ENCODE assay signal across 8 cellular contexts in genomic region chr10:80465839-80466590, GRCh38. TPM values are rescaled to one million over a fixed set of nuclear protein-coding genes. Genes with fewer than 3 reads are reported as not detected.
DNase-seq lines count a peak whose midpoint lies in the region; ATAC-seq, FAIRE-seq and TF ChIP-seq lines count a peak whose summit lies in the region.

No MANE protein-coding gene starts in this region.

- H3K27ac ChIP-seq in HUES64 (ENCODE audit: low read depth, low read length): peak overlapping the region; percentile 90
- peak overlapping the region; percentile 95 for H3K27ac ChIP-seq in angular gyrus (ENCODE audit: low read depth, low read length)
- no peak overlapping the region for H3K27ac ChIP-seq in neural progenitor cell

- H3F3A ChIP-seq in neural progenitor cell (ENCODE audit: low read depth): peaks cover 48% of the 10 kb centered on the region

- H3K9me3 Mint-ChIP-seq in neural progenitor cell: no peaks in the 10 kb centered on the region

- 98% methylated on average over 10 of the region's 10 CpGs for WGBS in HUES64

- peaks cover 66% of the 10 kb centered on the region for H4K20me1 ChIP-seq in neural progenitor cell (ENCODE audit: low read depth)

- H3K4me3 Mint-ChIP-seq in neural progenitor cell: peak overlapping the region; percentile 80

- peak overlapping the region; percentile 91 for H3K4me2 ChIP-seq in neural progenitor cell

- peak overlapping the region; percentile 98 for H3K27ac Mint-ChIP-seq in neural progenitor cell

- H3K27me3 ChIP-seq in HUES64 (ENCODE audit: insufficient read depth, low read length): peaks cover 11% of the 10 kb centered on the region; the same call in 1 of the 2 replicates
- H3K27me3 ChIP-seq in neural progenitor cell: no peaks in the 10 kb centered on the region

- peak overlapping the region; percentile 80; the same call in 1 of the 2 replicates for H3K9ac ChIP-seq in HUES64 (ENCODE audit: low read depth, low read length)
- H3K9ac ChIP-seq in neural progenitor cell: no peak overlapping the region

- peak; percentile 31 for DNase-seq in GM12865 (ENCODE audit: low read depth)
- DNase-seq in neural progenitor cell (ENCODE audit: low spot score): no peak
- no peak for DNase-seq in NCI-H1048 (lab: John Stamatoyannopoulos, UW)
- DNase-seq in NCI-H1105 (lab: John Stamatoyannopoulos, UW): no peak
- DNase-seq in RCC 7860 (ENCODE audit: low spot score): no peak

- no peak for ATAC-seq in HG03439 (IDR thresholded peaks at IDR 0.05; ENCODE audit: unreplicated experiment)

- H3K9me3 ChIP-seq in HUES64 (ENCODE audit: insufficient read depth, low read depth, low read length): no peaks in the 10 kb centered on the region
- H3K9me3 ChIP-seq in neural progenitor cell (ENCODE audit: low read depth): no peaks in the 10 kb centered on the region

- TF ChIP-seq CTCF in GM12865 (IDR thresholded peaks at IDR 0.05; ENCODE audit: insufficient read depth, low read depth, low read length, missing control alignments) (no peak), neural progenitor cell (IDR thresholded peaks at IDR 0.05) (no peak)

- peaks cover 97% of the 10 kb centered on the region for H3K79me2 ChIP-seq in neural progenitor cell (ENCODE audit: low read depth)

- peaks cover 65% of the 10 kb centered on the region for H3K4me1 ChIP-seq in HUES64 (ENCODE audit: insufficient read depth, low read length)
- H3K4me1 ChIP-seq in neural progenitor cell: peaks cover 85% of the 10 kb centered on the region

- H3K4me3 ChIP-seq in GM12865 (ENCODE audit: low read depth, low read length) (no peak overlapping the region), HUES64 (ENCODE audit: low read length) (peak overlapping the region; percentile 40; the same call in 1 of the 2 replicates), neural progenitor cell (peak overlapping the region; percentile 47)

- peaks cover 1% of the 10 kb centered on the region for H3K36me3 Mint-ChIP-seq in neural progenitor cell

- FAIRE-seq in RCC 7860 (lab: Jason Lieb, UNC): no peak

- peaks cover 9% of the 10 kb centered on the region; the same call in 1 of the 2 replicates for H3K36me3 ChIP-seq in HUES64 (ENCODE audit: insufficient read depth, low read length)
- H3K36me3 ChIP-seq in neural progenitor cell: no peaks in the 10 kb centered on the region

- H3K27me3 Mint-ChIP-seq in neural progenitor cell (ENCODE audit: insufficient read depth, low read depth): peaks cover 2% of the 10 kb centered on the region

- peaks cover 88% of the 10 kb centered on the region for H3K4me1 Mint-ChIP-seq in neural progenitor cell

- H2AFZ ChIP-seq in neural progenitor cell (replicated peaks): no peak overlapping the region

RNA-seq across cellular contexts. Expression of gene TSPAN14, which starts 11.9 kb away (rescaled TPM):
- 67.4 TPM for polyA plus RNA-seq in HUES64 (2013, experiment 1 of 2)
- polyA plus RNA-seq in HUES64 (2013, experiment 2 of 2): 75.6 TPM
- total RNA-seq in neural progenitor cell (ENCODE audit: low replicate concordance): 32.7 and 68.9 TPM in 2 replicates

RNA-seq across cellular contexts. Expression of gene PRXL2A, which starts 57.7 kb away (rescaled TPM):
- polyA plus RNA-seq in HUES64 (2013, experiment 1 of 2): 57.6 TPM
- polyA plus RNA-seq in HUES64 (2013, experiment 2 of 2): 69.2 TPM
- 81.4 and 107 TPM in 2 replicates for total RNA-seq in neural progenitor cell (ENCODE audit: low replicate concordance)
